ENCODE assay signal across 17 cellular contexts in the genomic region with DNA sequence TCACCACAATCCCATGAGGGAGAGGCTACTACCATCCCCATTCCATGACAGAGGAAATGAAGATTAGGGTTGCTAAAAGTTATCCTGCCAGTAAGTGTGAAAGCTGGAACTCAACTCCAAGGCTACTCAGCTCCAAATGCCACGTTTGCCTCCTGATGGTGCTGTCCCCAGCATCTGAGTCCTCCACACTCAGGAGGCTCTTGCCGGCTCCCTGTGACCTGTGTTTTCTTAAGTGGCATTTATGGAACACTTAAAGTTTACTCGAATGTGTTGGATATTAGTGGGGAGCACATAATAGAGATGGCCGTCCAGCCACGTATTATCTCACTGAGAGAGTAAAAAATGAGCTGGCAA.
"Had no signal": no experiment of that assay in that cellular context is flagged by ENCODE, and none has a peak within 500 bp of the region (broad histone marks: within the 10 kb centered on the region; RNA-seq: fewer than 3 reads in every experiment).

No MANE protein-coding gene starts in this region.

- H3K9ac ChIP-seq: KMS-11, SK-N-SH had no signal

- H3K27ac ChIP-seq: HL-60, KMS-11, RWPE1 had no signal

- H3K9me3 ChIP-seq: SK-N-SH had no signal

- H3K36me3 Mint-ChIP-seq: IgD-negative memory B cell had no signal

- H3K4me3 ChIP-seq: K562 had no signal

- H3K27ac Mint-ChIP-seq: IgD-negative memory B cell had no signal

- H3K27me3 Mint-ChIP-seq: IgD-negative memory B cell had no signal

- H3K4me1 Mint-ChIP-seq: IgD-negative memory B cell had no signal

- ATAC-seq: K562, Panc1, PC-3 had no signal

- H3K4me3 Mint-ChIP-seq: IgD-negative memory B cell had no signal

- DNase-seq: Kasumi-1, MM.1S, NCI-H1436, NCI-H187, NCI-H2081 treated with DMSO at 0.1 percent for 48 hours, NCI-H226, NCI-H510A, NCI-H774, PC-3, SW 1271 had no signal
